In genomic region chr14:24389266-24389855, GRCh38 we compare ENCODE assay signal across 17 cellular contexts. TPM values are rescaled to one million over a fixed set of nuclear protein-coding genes. Genes with fewer than 3 reads are reported as not detected.
A peak's percentile ranks its signal among the peaks of the same experiment; 100 is the strongest.
DNase-seq lines count a peak whose midpoint lies in the region; TF ChIP-seq lines count a peak whose summit lies in the region.
"Had no signal": no experiment of that assay in that cellular context is flagged by ENCODE, and none has a peak within 500 bp of the region (broad histone marks: within the 10 kb centered on the region; RNA-seq: fewer than 3 reads in every experiment).

No MANE protein-coding gene starts in this region.

- no peak overlapping the region for H3K4me3 Mint-ChIP-seq in mesothelial cell of epicardium
- no peak overlapping the region for H3K4me3 Mint-ChIP-seq in activated naive CD4-positive, alpha-beta T cell treated with anti-CD3 and anti-CD28 coated beads, Interleukin-2, amount 10 ng/mL, durations not matched to agents 7 days and 5 days
- H3K4me3 Mint-ChIP-seq: activated naive CD4-positive, alpha-beta T cell treated with anti-CD3 and anti-CD28 coated beads for 36 hours; CD8-positive, alpha-beta T cell; natural killer cell treated with Interleukin-12 subunit alpha and Interleukin-12 subunit beta and Interleukin-15 and Interleukin-18, amount 100 ng/mL, for 72 hours; stimulated activated naive CD8-positive, alpha-beta T cell treated with anti-CD3 and anti-CD28 coated beads, Interleukin-15, amount 100 ng/mL, for 72 hours had no signal

- no peaks in the 10 kb centered on the region for H3K27me3 ChIP-seq in SJSA1 (replicated peaks)
- H3K27me3 ChIP-seq: foreskin keratinocyte had no signal

- CTCF ChIA-PET in activated naive CD4-positive, alpha-beta T cell treated with anti-CD3 and anti-CD28 coated beads, Interleukin-2, amount 10 ng/mL, durations not matched to agents 7 days and 5 days (lab: Charles Lee): no interaction called here

- peak overlapping the region; percentile 61 for H3K27ac Mint-ChIP-seq in mesothelial cell of epicardium
- no peak overlapping the region for H3K27ac Mint-ChIP-seq in activated naive CD4-positive, alpha-beta T cell treated with anti-CD3 and anti-CD28 coated beads, Interleukin-2, amount 10 ng/mL, durations not matched to agents 7 days and 5 days
- H3K27ac Mint-ChIP-seq: activated naive CD4-positive, alpha-beta T cell treated with anti-CD3 and anti-CD28 coated beads for 36 hours; CD8-positive, alpha-beta T cell; natural killer cell treated with Interleukin-12 subunit alpha and Interleukin-12 subunit beta and Interleukin-15 and Interleukin-18, amount 100 ng/mL, for 72 hours; stimulated activated naive CD8-positive, alpha-beta T cell treated with anti-CD3 and anti-CD28 coated beads, Interleukin-15, amount 100 ng/mL, for 72 hours had no signal

- H3K4me3 ChIP-seq in SJSA1: no peak overlapping the region

- H3K36me3 Mint-ChIP-seq in mesothelial cell of epicardium: no peaks in the 10 kb centered on the region
- H3K36me3 Mint-ChIP-seq in activated naive CD4-positive, alpha-beta T cell treated with anti-CD3 and anti-CD28 coated beads, Interleukin-2, amount 10 ng/mL, durations not matched to agents 7 days and 5 days: no peaks in the 10 kb centered on the region
- H3K36me3 Mint-ChIP-seq: CD8-positive, alpha-beta T cell; natural killer cell treated with Interleukin-12 subunit alpha and Interleukin-12 subunit beta and Interleukin-15 and Interleukin-18, amount 100 ng/mL, for 72 hours had no signal

- TF ChIP-seq CTCF in mesothelial cell of epicardium (IDR thresholded peaks at IDR 0.05; ENCODE audit: unreplicated experiment): no peak

- peaks cover 52% of the 10 kb centered on the region for H3K4me1 Mint-ChIP-seq in mesothelial cell of epicardium
- no peaks in the 10 kb centered on the region for H3K4me1 Mint-ChIP-seq in activated naive CD4-positive, alpha-beta T cell treated with anti-CD3 and anti-CD28 coated beads, Interleukin-2, amount 10 ng/mL, durations not matched to agents 7 days and 5 days
- H3K4me1 Mint-ChIP-seq: stimulated activated naive CD8-positive, alpha-beta T cell treated with anti-CD3 and anti-CD28 coated beads, Interleukin-15, amount 100 ng/mL, for 72 hours had no signal

- DNase-seq in ELR (ENCODE audit: low read depth): peak; percentile 27
- peak; percentile 67 to 76 for DNase-seq in SJSA1 (ENCODE audit: low read depth in 1 of 2, low spot score in 2 of 2)
- DNase-seq in fibroblast of peridontal ligament (ENCODE audit: extremely low read depth): peak; percentile 51
- no peak for DNase-seq in mesothelial cell of epicardium (ENCODE audit: low spot score in 2 of 2, unreplicated experiment in 2 of 2)
- DNase-seq in activated naive CD4-positive, alpha-beta T cell treated with anti-CD3 and anti-CD28 coated beads, Interleukin-2, amount 10 ng/mL, durations not matched to agents 7 days and 5 days: no peak
- no peak for DNase-seq in NCI-H1092 (lab: John Stamatoyannopoulos, UW)
- no peak for DNase-seq in erythroblast (lab: John Stamatoyannopoulos, UW)
- DNase-seq in NCI-H1048 (lab: John Stamatoyannopoulos, UW): no peak
- DNase-seq: activated naive CD4-positive, alpha-beta T cell treated with anti-CD3 and anti-CD28 coated beads for 36 hours; CD8-positive, alpha-beta T cell; DND-41; foreskin keratinocyte; NCI-H1694 treated with DMSO at 0.1 percent for 48 hours; stimulated activated naive CD8-positive, alpha-beta T cell treated with anti-CD3 and anti-CD28 coated beads, Interleukin-15, amount 100 ng/mL, for 72 hours had no signal

- H3K27me3 Mint-ChIP-seq in mesothelial cell of epicardium (ENCODE audit: low read depth): no peaks in the 10 kb centered on the region
- peaks cover 55% of the 10 kb centered on the region for H3K27me3 Mint-ChIP-seq in activated naive CD4-positive, alpha-beta T cell treated with anti-CD3 and anti-CD28 coated beads, Interleukin-2, amount 10 ng/mL, durations not matched to agents 7 days and 5 days

- H3K36me3 ChIP-seq in SJSA1: no peaks in the 10 kb centered on the region

- no peak for TF ChIP-seq POLR2A in erythroblast (IDR thresholded peaks at IDR 0.05; ENCODE audit: low read length)

- H3K9me3 Mint-ChIP-seq in mesothelial cell of epicardium: no peaks in the 10 kb centered on the region
- no peaks in the 10 kb centered on the region for H3K9me3 Mint-ChIP-seq in activated naive CD4-positive, alpha-beta T cell treated with anti-CD3 and anti-CD28 coated beads, Interleukin-2, amount 10 ng/mL, durations not matched to agents 7 days and 5 days
- H3K9me3 Mint-ChIP-seq: activated naive CD4-positive, alpha-beta T cell treated with anti-CD3 and anti-CD28 coated beads for 36 hours; CD8-positive, alpha-beta T cell; natural killer cell treated with Interleukin-12 subunit alpha and Interleukin-12 subunit beta and Interleukin-15 and Interleukin-18, amount 100 ng/mL, for 72 hours; stimulated activated naive CD8-positive, alpha-beta T cell treated with anti-CD3 and anti-CD28 coated beads, Interleukin-15, amount 100 ng/mL, for 72 hours had no signal

- H3K27ac ChIP-seq in SJSA1: peak overlapping the region; percentile 45; the same call in 1 of the 2 replicates
- H3K27ac ChIP-seq: foreskin keratinocyte had no signal

- H3K9me3 ChIP-seq in SJSA1 (replicated peaks): no peaks in the 10 kb centered on the region

- H3K4me1 ChIP-seq in SJSA1 (replicated peaks): peaks cover 18% of the 10 kb centered on the region

RNA-seq across cellular contexts. Expression of gene NYNRIN, which starts 9.4 kb away (rescaled TPM):
- 0.87 and 1.2 TPM in 2 replicates for total RNA-seq in SJSA1 (2014; rRNA removed; shearing (Covaris generic))
- total RNA-seq in mesothelial cell of epicardium: 171 to 173 TPM (median 173 TPM) in 3 replicates

RNA-seq across cellular contexts. Expression of gene NFATC4, which starts 21.4 kb away (rescaled TPM):
- total RNA-seq in SJSA1 (2014; rRNA removed; shearing (Covaris generic)): 14.6 and 23.6 TPM in 2 replicates
- 291 to 298 TPM (median 292 TPM) in 3 replicates for total RNA-seq in mesothelial cell of epicardium
- total RNA-seq: CD8-positive, alpha-beta T cell; natural killer cell treated with Interleukin-12 subunit alpha and Interleukin-12 subunit beta and Interleukin-15 and Interleukin-18, amount 100 ng/mL, for 72 hours had no signal

RNA-seq across cellular contexts. Expression of gene CBLN3, which starts 40.1 kb away (rescaled TPM):
- total RNA-seq in SJSA1 (2014; rRNA removed; shearing (Covaris generic)): 0.84 and 3.1 TPM in 2 replicates
- 3.9 to 5.5 TPM (median 4.8 TPM) in 3 replicates for total RNA-seq in mesothelial cell of epicardium

RNA-seq across cellular contexts. Expression of gene KHNYN, which starts 40.4 kb away (rescaled TPM):
- 12.5 and 25.1 TPM in 2 replicates for total RNA-seq in SJSA1 (2014; rRNA removed; shearing (Covaris generic))
- 89.2 to 92.2 TPM (median 89.3 TPM) in 3 replicates for total RNA-seq in mesothelial cell of epicardium

RNA-seq across cellular contexts. Expression of gene RIPK3, which starts 49.6 kb away (rescaled TPM):
- total RNA-seq in SJSA1 (2014; rRNA removed; shearing (Covaris generic)): not detected in 2 replicates
- 1.9 to 2.2 TPM (median 2.0 TPM) in 3 replicates for total RNA-seq in mesothelial cell of epicardium
- total RNA-seq: NCI-H460, SK-MEL-5 had no signal

Comparison
In these comparisons a context has a peak if more than half of its experiments do, and no peak if none do; other contexts are left out.
1. DNase-seq: peak in ELR (single experiment), SJSA1 (2 of 2) and fibroblast of peridontal ligament (single experiment); none in mesothelial cell of epicardium (0 of 2), activated naive CD4-positive, alpha-beta T cell treated with anti-CD3 and anti-CD28 coated beads, Interleukin-2, amount 10 ng/mL, durations not matched to agents 7 days and 5 days (single experiment), NCI-H1092 (single experiment), erythroblast (0 of 2) and NCI-H1048 (single experiment).
2. RNA of gene NYNRIN, which starts 9.4 kb away (total RNA-seq): 171 to 173 TPM in mesothelial cell of epicardium; 0.87 to 1.2 TPM in SJSA1; every median in the first group is over 10 times any median in the second.
3. RNA of gene NFATC4, which starts 21.4 kb away (total RNA-seq): 291 to 298 TPM in mesothelial cell of epicardium; 14.6 to 23.6 TPM in SJSA1; every median in the first group is over 10 times any median in the second.